ENCODE assay signal across 1 cellular context in genomic region chr3:49028298-49028672, GRCh38.
TF ChIP-seq lines count a peak whose summit lies in the region.

No MANE protein-coding gene starts in this region.

TF ChIP-seq in GM12878, 131 proteins besides CTCF, POLR2A, EP300 and RAD21:
- no peak for TF ChIP-seq BCL11A (IDR thresholded peaks at IDR 0.05; ENCODE audit: low read depth, low read length)
- TF ChIP-seq MTA3 (IDR thresholded peaks at IDR 0.05; ENCODE audit: borderline replicate concordance, low read length) = no peak
- no peak for TF ChIP-seq ZNF274 (IDR thresholded peaks at IDR 0.05; ENCODE audit: insufficient read depth, insufficient read length)
- no peak for TF ChIP-seq RB1 (IDR thresholded peaks at IDR 0.05; ENCODE audit: borderline replicate concordance)
- TF ChIP-seq, protein P1, sequence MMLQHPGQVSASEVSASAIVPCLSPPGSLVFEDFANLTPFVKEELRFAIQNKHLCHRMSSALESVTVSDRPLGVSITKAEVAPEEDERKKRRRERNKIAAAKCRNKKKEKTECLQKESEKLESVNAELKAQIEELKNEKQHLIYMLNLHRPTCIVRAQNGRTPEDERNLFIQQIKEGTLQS (IDR thresholded peaks at IDR 0.05; ENCODE audit: borderline replicate concordance, extremely low read depth, low read depth, low read length) = no peak
- no peak for TF ChIP-seq PKNOX1 (IDR thresholded peaks at IDR 0.05)
- no peak for TF ChIP-seq SRF (IDR thresholded peaks at IDR 0.05; ENCODE audit: low read depth in 2 of 2, low read length in 2 of 2)
- TF ChIP-seq SMC3 (IDR thresholded peaks at IDR 0.05; ENCODE audit: borderline replicate concordance, low read length) = no peak
- no peak for TF ChIP-seq IKZF2 (IDR thresholded peaks at IDR 0.05)
- TF ChIP-seq CHD1 (IDR thresholded peaks at IDR 0.05; ENCODE audit: low read depth, low read length) = no peak
